Comparison of ENCODE assay signal across 7 cellular contexts in genomic region chr16:48353565-48354163, GRCh38. TPM values are rescaled to one million over a fixed set of nuclear protein-coding genes. Genes with fewer than 3 reads are reported as not detected.
A peak's percentile ranks its signal among the peaks of the same experiment; 100 is the strongest.
DNase-seq lines count a peak whose midpoint lies in the region; ATAC-seq and TF ChIP-seq lines count a peak whose summit lies in the region.

No MANE protein-coding gene starts in this region.

- POLR2A ChIA-PET in activated B cell treated with CpG ODN at 0.5 μM for 24 hours (lab: Charles Lee), result interaction anchor here (0.6 to 1.2 kb wide), 6 partner anchors 167 to 270 kb away, joined by 3 to 23 read pairs (median 6); no protein-coding TSS in a partner anchor

- TF ChIP-seq CTCF in activated B cell treated with CpG ODN at 0.5 μM for 24 hours (IDR thresholded peaks at IDR 0.05), result peak; percentile 53

- H3K4me1 Mint-ChIP-seq in activated B cell treated with CpG ODN at 0.5 μM for 24 hours, result peaks cover 28% of the 10 kb centered on the region

- DNase-seq in NCI-H226 (peak; percentile 24), activated B cell treated with CpG ODN at 0.5 μM for 24 hours (no peak), left lobe of liver (ENCODE audit: low spot score) (no peak)
- DNase-seq in central memory CD4-positive, alpha-beta T cell, result peak; percentile 70
- peak; percentile 25 for DNase-seq in stimulated activated CD8-positive, alpha-beta memory T cell treated with anti-CD3 and anti-CD28 coated beads, Interleukin-12 subunit alpha, Interleukin-12 subunit beta, amount 100 ng/mL, for 24 hours (ENCODE audit: extremely low read depth)

- no peaks in the 10 kb centered on the region for H3K27me3 Mint-ChIP-seq in activated B cell treated with CpG ODN at 0.5 μM for 24 hours

- peak overlapping the region; percentile 5 for H3K27ac Mint-ChIP-seq in activated B cell treated with CpG ODN at 0.5 μM for 24 hours

- CTCF ChIA-PET in activated B cell treated with CpG ODN at 0.5 μM for 24 hours (lab: Charles Lee), result interaction anchor here (1.0 to 6.6 kb wide), 8 partner anchors 13 to 277 kb away, joined by 3 to 74 read pairs (median 7); no protein-coding TSS in a partner anchor

- peaks cover 62% of the 10 kb centered on the region for H3K36me3 Mint-ChIP-seq in activated B cell treated with CpG ODN at 0.5 μM for 24 hours (ENCODE audit: low read depth)

- peak; percentile 48 for ATAC-seq in GM18499 (IDR thresholded peaks at IDR 0.05; ENCODE audit: insufficient read depth, unreplicated experiment)
- peak; percentile 62 for ATAC-seq in HG02943 (IDR thresholded peaks at IDR 0.05; ENCODE audit: low read depth, unreplicated experiment)
- ATAC-seq in activated B cell treated with CpG ODN at 0.5 μM for 24 hours (ENCODE audit: low read depth), result peak; percentile 93
- peak; percentile 75 for ATAC-seq in left lobe of liver

- no peak overlapping the region for H3K4me3 Mint-ChIP-seq in activated B cell treated with CpG ODN at 0.5 μM for 24 hours

- H3K9me3 Mint-ChIP-seq in activated B cell treated with CpG ODN at 0.5 μM for 24 hours, result no peaks in the 10 kb centered on the region

- intact Hi-C loops in activated B cell treated with CpG ODN at 0.5 μM for 24 hours (cut with micrococcal nuclease), result loop anchor here (1.0 kb wide), 5 partner anchors 173 to 277 kb away; no protein-coding TSS in a partner anchor

RNA-seq across cellular contexts. Expression of gene SIAH1, which starts 31.5 kb away (rescaled TPM):
- total RNA-seq in activated B cell treated with CpG ODN at 0.5 μM for 24 hours (26.9 and 31.5 TPM in 2 replicates), left lobe of liver (6.9 TPM)

Comparison
In these comparisons a context has a peak if more than half of its experiments do, and no peak if none do; other contexts are left out.
1. DNase-seq: peak in NCI-H226 (single experiment), central memory CD4-positive, alpha-beta T cell (single experiment) and stimulated activated CD8-positive, alpha-beta memory T cell treated with anti-CD3 and anti-CD28 coated beads, Interleukin-12 subunit alpha, Interleukin-12 subunit beta, amount 100 ng/mL, for 24 hours (single experiment); none in activated B cell treated with CpG ODN at 0.5 μM for 24 hours (single experiment) and left lobe of liver (single experiment).
2. Peak in every context shown above with its lines, with median percentiles within 50 percentile points of each other: ATAC-seq.